ENCODE assay signal across 1 cellular context in the genomic region with DNA sequence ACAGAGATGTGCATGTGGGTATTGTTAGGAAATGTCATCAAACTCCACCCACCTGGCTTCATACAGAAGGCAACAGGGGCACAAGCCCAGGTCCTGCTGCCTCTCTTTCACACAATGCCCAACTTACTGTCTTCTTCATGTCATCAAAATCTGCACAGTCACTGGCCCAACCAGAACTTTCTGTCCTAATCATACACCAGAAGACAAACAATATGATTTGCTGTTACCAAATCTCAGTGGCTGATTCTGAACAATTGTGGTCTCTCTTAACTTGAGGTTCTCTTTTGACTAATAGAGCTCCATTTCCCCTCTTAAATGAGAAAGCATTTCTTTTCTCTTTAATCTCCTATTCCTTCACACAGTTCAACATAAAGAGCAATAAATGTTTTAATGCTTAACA.
TF ChIP-seq lines count a peak whose summit lies in the region.

No MANE protein-coding gene starts in this region.

TF ChIP-seq in K562, 482 proteins besides CTCF, POLR2A, EP300 and RAD21:
- TF ChIP-seq, protein P1, sequence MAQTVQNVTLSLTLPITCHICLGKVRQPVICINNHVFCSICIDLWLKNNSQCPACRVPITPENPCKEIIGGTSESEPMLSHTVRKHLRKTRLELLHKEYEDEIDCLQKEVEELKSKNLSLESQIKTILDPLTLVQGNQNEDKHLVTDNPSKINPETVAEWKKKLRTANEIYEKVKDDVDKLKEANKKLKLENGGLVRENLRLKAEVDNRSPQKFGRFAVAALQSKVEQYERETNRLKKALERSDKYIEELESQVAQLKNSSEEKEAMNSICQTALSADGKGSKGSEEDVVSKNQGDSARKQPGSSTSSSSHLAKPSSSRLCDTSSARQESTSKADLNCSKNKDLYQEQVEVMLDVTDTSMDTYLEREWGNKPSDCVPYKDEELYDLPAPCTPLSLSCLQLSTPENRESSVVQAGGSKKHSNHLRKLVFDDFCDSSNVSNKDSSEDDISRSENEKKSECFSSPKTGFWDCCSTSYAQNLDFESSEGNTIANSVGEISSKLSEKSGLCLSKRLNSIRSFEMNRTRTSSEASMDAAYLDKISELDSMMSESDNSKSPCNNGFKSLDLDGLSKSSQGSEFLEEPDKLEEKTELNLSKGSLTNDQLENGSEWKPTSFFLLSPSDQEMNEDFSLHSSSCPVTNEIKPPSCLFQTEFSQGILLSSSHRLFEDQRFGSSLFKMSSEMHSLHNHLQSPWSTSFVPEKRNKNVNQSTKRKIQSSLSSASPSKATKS (CRISPR knock-in tag; IDR thresholded peaks at IDR 0.05), result no peak
- peak; percentile 35; the same call in 1 of the 2 replicates for TF ChIP-seq MAFG (tag; conservative IDR thresholded peaks at IDR 0.05)
- TF ChIP-seq TAF1 (IDR thresholded peaks at IDR 0.05; ENCODE audit: control insufficient read depth, extremely low read depth, insufficient read depth, low read length, severe bottlenecking), result no peak
- no peak for TF ChIP-seq PML (IDR thresholded peaks at IDR 0.05; ENCODE audit: low read length)
- TF ChIP-seq ZNF354B (CRISPR knock-in tag; IDR thresholded peaks at IDR 0.05), result no peak
- TF ChIP-seq, protein P2, sequence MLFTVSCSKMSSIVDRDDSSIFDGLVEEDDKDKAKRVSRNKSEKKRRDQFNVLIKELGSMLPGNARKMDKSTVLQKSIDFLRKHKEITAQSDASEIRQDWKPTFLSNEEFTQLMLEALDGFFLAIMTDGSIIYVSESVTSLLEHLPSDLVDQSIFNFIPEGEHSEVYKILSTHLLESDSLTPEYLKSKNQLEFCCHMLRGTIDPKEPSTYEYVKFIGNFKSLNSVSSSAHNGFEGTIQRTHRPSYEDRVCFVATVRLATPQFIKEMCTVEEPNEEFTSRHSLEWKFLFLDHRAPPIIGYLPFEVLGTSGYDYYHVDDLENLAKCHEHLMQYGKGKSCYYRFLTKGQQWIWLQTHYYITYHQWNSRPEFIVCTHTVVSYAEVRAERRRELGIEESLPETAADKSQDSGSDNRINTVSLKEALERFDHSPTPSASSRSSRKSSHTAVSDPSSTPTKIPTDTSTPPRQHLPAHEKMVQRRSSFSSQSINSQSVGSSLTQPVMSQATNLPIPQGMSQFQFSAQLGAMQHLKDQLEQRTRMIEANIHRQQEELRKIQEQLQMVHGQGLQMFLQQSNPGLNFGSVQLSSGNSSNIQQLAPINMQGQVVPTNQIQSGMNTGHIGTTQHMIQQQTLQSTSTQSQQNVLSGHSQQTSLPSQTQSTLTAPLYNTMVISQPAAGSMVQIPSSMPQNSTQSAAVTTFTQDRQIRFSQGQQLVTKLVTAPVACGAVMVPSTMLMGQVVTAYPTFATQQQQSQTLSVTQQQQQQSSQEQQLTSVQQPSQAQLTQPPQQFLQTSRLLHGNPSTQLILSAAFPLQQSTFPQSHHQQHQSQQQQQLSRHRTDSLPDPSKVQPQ (CRISPR knock-in tag; IDR thresholded peaks at IDR 0.05; ENCODE audit: borderline replicate concordance), result no peak
